ENCODE assay signal across 9 cellular contexts in the genomic region with DNA sequence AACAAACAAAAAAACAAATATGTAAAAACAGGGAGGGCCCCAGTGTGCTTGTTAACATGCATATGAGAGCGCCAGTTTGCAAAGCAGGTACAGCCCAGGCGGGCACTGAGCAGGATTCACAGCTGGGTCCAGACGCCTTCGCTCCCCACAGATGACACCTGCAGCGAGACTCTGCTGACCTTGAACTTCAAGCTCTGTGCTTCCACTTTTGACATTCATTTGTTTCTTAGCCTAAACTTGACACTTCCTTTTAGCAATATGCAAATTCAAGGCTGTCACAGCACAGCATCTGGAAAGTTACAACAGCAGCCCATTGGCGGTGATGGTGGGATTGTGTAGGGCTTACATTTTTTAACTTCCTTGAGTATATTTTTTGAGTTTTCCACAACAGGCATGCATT.
DNase-seq lines count a peak whose midpoint lies in the region; ATAC-seq lines count a peak whose summit lies in the region.
"Had no signal": no experiment of that assay in that cellular context is flagged by ENCODE, and none has a peak within 500 bp of the region (broad histone marks: within the 10 kb centered on the region; RNA-seq: fewer than 3 reads in every experiment).

No MANE protein-coding gene starts in this region.

- H3K4me1 Mint-ChIP-seq in naive B cell, result peaks cover 37 to 80% (median 57%) of the 10 kb centered on the region in 3 donors

- H3K27ac ChIP-seq in caudate nucleus (ENCODE audit: low read depth, low read length), result no peak overlapping the region

- no peaks in the 10 kb centered on the region for H3K36me3 Mint-ChIP-seq in naive B cell

- peak; percentile 88 for ATAC-seq in GM18907 (IDR thresholded peaks at IDR 0.05; ENCODE audit: unreplicated experiment)
- ATAC-seq in GM21825 (IDR thresholded peaks at IDR 0.05; ENCODE audit: unreplicated experiment), result peak; percentile 81
- peak; percentile 75 for ATAC-seq in HG03521 (IDR thresholded peaks at IDR 0.05; ENCODE audit: unreplicated experiment)
- ATAC-seq in naive B cell (ENCODE audit: low read depth in 2 of 2), result peak; percentile 68 to 79

- H3K4me3 Mint-ChIP-seq in naive B cell, result peak overlapping the region; percentile 58 to 91 (median 78)

- peak overlapping the region; percentile 92 to 99 (median 98) for H3K27ac Mint-ChIP-seq in naive B cell

- no peaks in the 10 kb centered on the region for H3K9me3 Mint-ChIP-seq in naive B cell

- no peaks in the 10 kb centered on the region for H3K27me3 Mint-ChIP-seq in naive B cell

- DNase-seq in naive B cell, result peak; percentile 89
- DNase-seq in GOT3 (lab: John Stamatoyannopoulos, UW), result no peak
- DNase-seq in GF-D8 (lab: John Stamatoyannopoulos, UW), result no peak
- DNase-seq in caudate nucleus (lab: John Stamatoyannopoulos, UW), result no peak
- no peak for DNase-seq in DMS79 treated with DMSO at 0.1 percent for 48 hours (lab: John Stamatoyannopoulos, UW)
- DNase-seq: NCI-H510A treated with DMSO at 0.1 percent for 48 hours had no signal
